ENCODE assay signal across 25 cellular contexts in the genomic region with DNA sequence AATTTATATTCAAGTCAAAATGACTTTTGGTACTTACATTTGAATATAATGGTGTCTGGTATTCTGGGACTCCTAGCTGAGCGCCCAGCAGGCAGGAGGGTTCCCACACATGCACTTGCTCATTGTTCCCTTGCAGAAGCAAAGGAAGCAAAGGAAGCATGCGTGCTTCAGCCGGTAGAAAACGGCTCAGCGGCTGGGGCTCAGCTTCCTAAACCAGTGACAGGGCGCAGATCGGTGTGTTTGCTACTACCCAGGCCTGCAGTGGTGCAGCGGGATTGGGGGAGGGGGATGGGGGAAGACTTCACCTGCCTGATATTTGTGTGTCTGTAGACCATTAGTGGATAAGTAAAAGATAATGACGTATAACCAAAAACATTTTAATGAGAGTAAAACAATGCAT.
DNase-seq lines count a peak whose midpoint lies in the region; FAIRE-seq and TF ChIP-seq lines count a peak whose summit lies in the region.
"Had no signal": no experiment of that assay in that cellular context is flagged by ENCODE, and none has a peak within 500 bp of the region (broad histone marks: within the 10 kb centered on the region; RNA-seq: fewer than 3 reads in every experiment).

No MANE protein-coding gene starts in this region.

- no peaks in the 10 kb centered on the region for H3K79me1 ChIP-seq in H1 (ENCODE audit: low read depth, low read length)

- no peaks in the 10 kb centered on the region for H3K79me2 ChIP-seq in H1 (ENCODE audit: control insufficient read depth in 1 of 2, insufficient read depth in 2 of 2, low read length in 2 of 2)

- H2BK12ac ChIP-seq in H1 (ENCODE audit: low read depth, low read length) = no peak overlapping the region

- no peaks in the 10 kb centered on the region for H4K20me1 ChIP-seq in H1 (replicated peaks in 1 of 2; ENCODE audit: control insufficient read depth in 1 of 2, insufficient read depth in 2 of 2, low read length in 2 of 2)

- no peak overlapping the region for H2AFZ ChIP-seq in H1 (ENCODE audit: low read length)

- H3K27ac Mint-ChIP-seq in nephron progenitor cell = no peak overlapping the region
- H3K27ac Mint-ChIP-seq: activated B cell treated with CpG ODN at 0.5 μM for 24 hours; activated naive CD4-positive, alpha-beta T cell treated with anti-CD3 and anti-CD28 coated beads, Interleukin-2, amount 50 U/mL, for 72 hours; CD8-positive, alpha-beta memory T cell; naive thymus-derived CD8-positive, alpha-beta T cell; stimulated activated naive B cell treated with anti-CD40 and anti-IgM and Interleukin-4, amounts not matched to agents 10 μg/mL and 1 μg/mL and 100 μg/mL, for 72 hours had no signal

- no peak overlapping the region for H3K4me3 Mint-ChIP-seq in nephron progenitor cell
- H3K4me3 Mint-ChIP-seq: activated B cell treated with CpG ODN at 0.5 μM for 24 hours; CD8-positive, alpha-beta memory T cell; naive thymus-derived CD8-positive, alpha-beta T cell; stimulated activated naive B cell treated with anti-CD40 and anti-IgM and Interleukin-4, amounts not matched to agents 10 μg/mL and 1 μg/mL and 100 μg/mL, for 72 hours had no signal

- peaks cover 2% of the 10 kb centered on the region for H3K27me3 Mint-ChIP-seq in nephron progenitor cell (ENCODE audit: low read depth, poor library complexity)
- H3K27me3 Mint-ChIP-seq: activated B cell treated with CpG ODN at 0.5 μM for 24 hours; CD8-positive, alpha-beta memory T cell; stimulated activated naive B cell treated with anti-CD40 and anti-IgM and Interleukin-4, amounts not matched to agents 10 μg/mL and 1 μg/mL and 100 μg/mL, for 72 hours had no signal

- no peaks in the 10 kb centered on the region for H3K36me3 ChIP-seq in H1 (ENCODE audit: control insufficient read depth in 2 of 4, insufficient read depth in 4 of 4, low read length in 3 of 4)
- H3K36me3 ChIP-seq: spleen had no signal

- no peak overlapping the region for H4K8ac ChIP-seq in H1 (ENCODE audit: extremely low read depth, insufficient read depth, low read length)

- POLR2A ChIA-PET in H1 (lab: Charles Lee; ENCODE audit: partially characterized antibody) = no interaction called here

- H3K4me1 ChIP-seq in H1 (replicated peaks in 1 of 4; ENCODE audit: control insufficient read depth in 3 of 4, insufficient read depth in 4 of 4, low read length in 3 of 4) = peaks cover 0 to 3% (median 1%) of the 10 kb centered on the region in 4 experiments; a peak in 2 of 7 replicates
- H3K4me1 ChIP-seq: spleen had no signal

- H3K9me3 Mint-ChIP-seq in nephron progenitor cell = no peaks in the 10 kb centered on the region
- H3K9me3 Mint-ChIP-seq: activated B cell treated with CpG ODN at 0.5 μM for 24 hours; naive thymus-derived CD8-positive, alpha-beta T cell; stimulated activated naive B cell treated with anti-CD40 and anti-IgM and Interleukin-4, amounts not matched to agents 10 μg/mL and 1 μg/mL and 100 μg/mL, for 72 hours had no signal

- H3K4me1 Mint-ChIP-seq in nephron progenitor cell = peaks cover 22% of the 10 kb centered on the region
- H3K4me1 Mint-ChIP-seq: activated B cell treated with CpG ODN at 0.5 μM for 24 hours; CD8-positive, alpha-beta memory T cell; naive thymus-derived CD8-positive, alpha-beta T cell; stimulated activated naive B cell treated with anti-CD40 and anti-IgM and Interleukin-4, amounts not matched to agents 10 μg/mL and 1 μg/mL and 100 μg/mL, for 72 hours had no signal

- no peak overlapping the region for H4K5ac ChIP-seq in H1 (ENCODE audit: insufficient read length, low read depth, low read length)

- TF ChIP-seq POLR2A in H1 (IDR thresholded peaks at IDR 0.05; ENCODE audit: control extremely low read depth in 1 of 2, low read depth in 2 of 2, low read length in 2 of 2) = no peak

- no peak overlapping the region for H4K91ac ChIP-seq in H1 (replicated peaks; ENCODE audit: insufficient read length, low read length)

- H3K27me3 ChIP-seq in H1 (replicated peaks in 1 of 4; ENCODE audit: control insufficient read depth in 3 of 4, extremely low read depth in 1 of 4, insufficient read depth in 3 of 4, low read length in 3 of 4) = no peaks in the 10 kb centered on the region

- H2BK120ac ChIP-seq in H1 (replicated peaks; ENCODE audit: low read depth, low read length) = no peak overlapping the region

- no peaks in the 10 kb centered on the region for H3K9me3 ChIP-seq in H1 (ENCODE audit: insufficient read depth in 2 of 2, low read depth in 1 of 2, low read length in 1 of 2)
- H3K9me3 ChIP-seq: spleen had no signal

- TF ChIP-seq CTCF in H1 (IDR thresholded peaks at IDR 0.05; ENCODE audit: control extremely low read depth in 1 of 3, insufficient read depth in 1 of 3, low read depth in 1 of 3, low read length in 3 of 3) = no peak
- no peak for TF ChIP-seq CTCF in nephron progenitor cell (IDR thresholded peaks at IDR 0.05)
- no peak for TF ChIP-seq CTCF in GM13976 (IDR thresholded peaks at IDR 0.05; ENCODE audit: borderline replicate concordance, control extremely low read depth, extremely low read depth, insufficient read depth, missing control alignments)
- TF ChIP-seq CTCF in GM10266 (IDR thresholded peaks at IDR 0.05; ENCODE audit: control insufficient read depth, insufficient read depth, low read depth, missing control alignments) = no peak

- no peak for TF ChIP-seq EP300 in H1 (IDR thresholded peaks at IDR 0.05; ENCODE audit: borderline replicate concordance in 1 of 2, low read depth in 2 of 2, low read length in 2 of 2)

- no peak overlapping the region for H2BK15ac ChIP-seq in H1 (ENCODE audit: low read length)

- no peak overlapping the region for H2AK5ac ChIP-seq in H1 (ENCODE audit: low read depth, low read length)

- no peak overlapping the region for H3K18ac ChIP-seq in H1 (ENCODE audit: extremely low read depth, low read length)

- peak overlapping the region; percentile 19 to 46; a peak in 1 of 4 replicates for H3K4me2 ChIP-seq in H1 (ENCODE audit: insufficient read depth in 1 of 2, low read depth in 2 of 2, low read length in 2 of 2)
- H3K4me2 ChIP-seq: KMS-11 had no signal

- no peak overlapping the region for H2BK20ac ChIP-seq in H1 (ENCODE audit: low read length)

- H3K9ac ChIP-seq in H1 (replicated peaks in 1 of 4; ENCODE audit: extremely low read depth in 1 of 4, low read depth in 3 of 4, low read length in 3 of 4) = no peak overlapping the region
- H3K9ac ChIP-seq: KMS-11 had no signal

- no peak overlapping the region for H3K4ac ChIP-seq in H1 (replicated peaks; ENCODE audit: insufficient read length, low read depth, low read length)

- in situ Hi-C loops in GM13976 (cut with MboI; ENCODE audit: low sequenced_read_pairs, unreplicated experiment) = no loop called here

- WGBS in H1 (ENCODE audit: extremely low coverage in 1 of 2, insufficient coverage in 1 of 2, insufficient read length in 1 of 2, insufficient replicate concordance in 2 of 2, low coverage in 1 of 2, low lambda C conversion rate in 2 of 2, missing lambda C conversion rate in 1 of 2), 2 experiments = 33% methylated on average over 9 of the region's 9 CpGs; no CpG with 5 or more reads in 1 of the 2 experiments

- no peak for TF ChIP-seq RAD21 in H1 (IDR thresholded peaks at IDR 0.05 in 1 of 2, conservative IDR thresholded peaks at IDR 0.05 in 1 of 2; ENCODE audit: low read depth in 2 of 2, low read length in 2 of 2)

- no peak overlapping the region for H3K23ac ChIP-seq in H1 (ENCODE audit: insufficient read length)

- H2BK5ac ChIP-seq in H1 (ENCODE audit: low read depth, low read length) = no peak overlapping the region

- CTCF ChIA-PET in H1 (lab: Charles Lee; ENCODE audit: partially characterized antibody) = interaction anchor here (0.9 to 5.6 kb wide), 2 partner anchors 10 to 122 kb away, joined by 3 to 33 read pairs; no protein-coding TSS in a partner anchor

- FAIRE-seq in H1 (lab: Jason Lieb, UNC) = no peak
- FAIRE-seq: GM12892 had no signal

- DNase-seq in DMS53 (lab: John Stamatoyannopoulos, UW) (peak; percentile 22), DMS53 treated with DMSO at 0.1 percent for 48 hours (lab: John Stamatoyannopoulos, UW; ENCODE audit: unreplicated experiment) (no peak), NCI-H2081 (lab: John Stamatoyannopoulos, UW) (peak; percentile 85 to 93), H1 (ENCODE audit: low read depth in 1 of 2, low spot score in 2 of 2) (no peak), nephron progenitor cell (peak; percentile 18), 8988T (no peak), GM13976 (ENCODE audit: low spot score) (no peak), GM10266 (ENCODE audit: extremely low spot score) (no peak)
- DNase-seq: activated B cell treated with CpG ODN at 0.5 μM for 24 hours; activated CD4-positive, alpha-beta T cell treated with anti-CD3 and anti-CD28 coated beads, Interleukin-2, amount 50 U/mL, for 4 hours; AML-193; aorta; CD8-positive, alpha-beta memory T cell; midbrain; naive thymus-derived CD8-positive, alpha-beta T cell; NCI-H1436; NCI-H2227 treated with DMSO at 0.1 percent for 48 hours; SHP77; spleen; stimulated activated CD4-positive, alpha-beta T cell treated with anti-CD3 and anti-CD28 coated beads, Interleukin-2, amount 100 ng/mL, for 48 hours; stimulated activated naive B cell treated with anti-CD40 and anti-IgM and Interleukin-4, amounts not matched to agents 10 μg/mL and 1 μg/mL and 100 μg/mL, for 72 hours; SW 1271 had no signal

- H3K14ac ChIP-seq in H1 (ENCODE audit: insufficient read length) = no peak overlapping the region

- no peaks in the 10 kb centered on the region for H3K23me2 ChIP-seq in H1 (ENCODE audit: low read depth, low read length)

- H3K56ac ChIP-seq in H1 (replicated peaks; ENCODE audit: insufficient read length, low read depth, low read length) = no peak overlapping the region

- no peaks in the 10 kb centered on the region for H3K36me3 Mint-ChIP-seq in nephron progenitor cell (ENCODE audit: low read depth)
- H3K36me3 Mint-ChIP-seq: activated naive CD4-positive, alpha-beta T cell treated with anti-CD3 and anti-CD28 coated beads, Interleukin-2, amount 50 U/mL, for 72 hours; CD8-positive, alpha-beta memory T cell; naive thymus-derived CD8-positive, alpha-beta T cell; stimulated activated naive B cell treated with anti-CD40 and anti-IgM and Interleukin-4, amounts not matched to agents 10 μg/mL and 1 μg/mL and 100 μg/mL, for 72 hours had no signal

- no peak overlapping the region for H3K27ac ChIP-seq in H1 (ENCODE audit: low read depth, low read length)
- H3K27ac ChIP-seq: KMS-11, spleen had no signal

- H3K4me3 ChIP-seq in H1 (ENCODE audit: extremely low read depth in 1 of 4, insufficient read depth in 2 of 4, low read depth in 3 of 4, low read length in 4 of 4) = no peak overlapping the region
- H3K4me3 ChIP-seq: spleen had no signal

TF ChIP-seq in H1, 55 proteins besides CTCF, POLR2A, EP300 and RAD21:
- TF ChIP-seq HDAC6 (IDR thresholded peaks at IDR 0.05; ENCODE audit: low read depth, low read length) = no peak
- TF ChIP-seq KDM1A (IDR thresholded peaks at IDR 0.05; ENCODE audit: borderline replicate concordance, low read length) = peak; percentile 72; the same call in 1 of the 2 replicates

Comparison
In these comparisons a context has a peak if more than half of its experiments do, and no peak if none do; other contexts are left out.
1. DNase-seq: peak in DMS53 (single experiment), NCI-H2081 (2 of 2) and nephron progenitor cell (single experiment); none in DMS53 treated with DMSO at 0.1 percent for 48 hours (single experiment), H1 (0 of 2), 8988T (single experiment), GM13976 (single experiment) and GM10266 (single experiment).